ENCODE assay signal across 9 cellular contexts in genomic region chr7:45921699-45922519, GRCh38. TPM values are rescaled to one million over a fixed set of nuclear protein-coding genes. Genes with fewer than 3 reads are reported as not detected.
DNase-seq lines count a peak whose midpoint lies in the region; ATAC-seq, FAIRE-seq and TF ChIP-seq lines count a peak whose summit lies in the region.
"Had no signal": no experiment of that assay in that cellular context is flagged by ENCODE, and none has a peak within 500 bp of the region (broad histone marks: within the 10 kb centered on the region; RNA-seq: fewer than 3 reads in every experiment).

No MANE protein-coding gene starts in this region.

- POLR2A ChIA-PET in OCI-LY7 (lab: Charles Lee) (no interaction called here), HepG2 (lab: Yijun Ruan, JAX) (no interaction called here)

- peaks cover 20% of the 10 kb centered on the region for H3K27me3 ChIP-seq in ACC112 (ENCODE audit: insufficient read depth, low read length)
- peaks cover 3% of the 10 kb centered on the region for H3K27me3 ChIP-seq in GM06990 (replicated peaks; ENCODE audit: control insufficient read depth, insufficient read depth, low read length)
- H3K27me3 ChIP-seq in colonic mucosa = peaks cover 37% of the 10 kb centered on the region
- H3K27me3 ChIP-seq in HepG2 (ENCODE audit: control insufficient read depth in 1 of 2, insufficient read depth in 2 of 2, low read length in 2 of 2) = peaks cover 7 to 55% of the 10 kb centered on the region in 2 experiments; a peak in 4 of 5 replicates
- no peaks in the 10 kb centered on the region for H3K27me3 ChIP-seq in thyroid gland

- no peak overlapping the region for H3K9ac ChIP-seq in colonic mucosa (ENCODE audit: low read depth in 2 of 2, low read length in 2 of 2)
- H3K9ac ChIP-seq in HepG2 (ENCODE audit: insufficient read depth, low read depth, low read length) = no peak overlapping the region

- no peak overlapping the region for H3K27ac ChIP-seq in ACC112 (ENCODE audit: low read depth, low read length)
- no peak overlapping the region for H3K27ac ChIP-seq in OCI-LY7 (ENCODE audit: low read depth, low read length, poor library complexity, severe bottlenecking)
- no peak overlapping the region for H3K27ac ChIP-seq in colonic mucosa
- no peak overlapping the region for H3K27ac ChIP-seq in HepG2 (ENCODE audit: extremely low read length, insufficient read depth, low read length)
- peak overlapping the region in 1 of 3 donors; percentile 18 for H3K27ac ChIP-seq in thyroid gland

- H3K4me3 ChIP-seq in ACC112 (ENCODE audit: low read depth, low read length) (peak overlapping the region; percentile 79), GM06990 (replicated peaks; ENCODE audit: low read depth, low read length) (no peak overlapping the region), OCI-LY7 (ENCODE audit: low read depth, low read length, poor library complexity, severe bottlenecking) (no peak overlapping the region), colonic mucosa (peak overlapping the region; percentile 26), HepG2 (replicated peaks in 1 of 3; ENCODE audit: insufficient read depth in 1 of 3, low read depth in 2 of 3, low read length in 3 of 3) (peak overlapping the region in 1 of 3 experiments; percentile 61; a peak in 1 of 6 replicates), thyroid gland (replicated peaks in 1 of 3) (peak overlapping the region in 1 of 3 donors; percentile 27)

- BruUV-seq in OCI-LY7 (replicated peaks; lab: Mats Ljungman, UMichigan) = no TSS peak
- no TSS peak for BruUV-seq in HepG2 (replicated peaks; lab: Mats Ljungman, UMichigan)

- CTCF ChIA-PET in OCI-LY7 (lab: Charles Lee; ENCODE audit: unreplicated experiment) (no interaction called here), HepG2 (lab: Yijun Ruan, JAX; ENCODE audit: low intra/inter-chr PET ratio, low total read pairs) (interaction anchor here (2.0 to 2.9 kb wide), 4 partner anchors 50 to 1258 kb away, joined by 6 to 52 read pairs (median 10); no protein-coding TSS in a partner anchor)

- no peak for FAIRE-seq in HepG2 (lab: Jason Lieb, UNC)

- no peaks in the 10 kb centered on the region for H3K79me2 ChIP-seq in ACC112 (ENCODE audit: control insufficient read depth, insufficient read depth, low read length, unreplicated experiment)
- no peaks in the 10 kb centered on the region for H3K79me2 ChIP-seq in OCI-LY7 (ENCODE audit: insufficient read depth, low read depth, low read length)
- no peaks in the 10 kb centered on the region for H3K79me2 ChIP-seq in HepG2 (ENCODE audit: insufficient read depth, low read length)

- H3K9me3 ChIP-seq in OCI-LY7 (ENCODE audit: low read length) (no peaks in the 10 kb centered on the region), colonic mucosa (no peaks in the 10 kb centered on the region), HepG2 (ENCODE audit: low read length) (no peaks in the 10 kb centered on the region), thyroid gland (no peaks in the 10 kb centered on the region)

- 37% methylated on average over 36 of the region's 36 CpGs for WGBS in HepG2 (ENCODE audit: low lambda C conversion rate)
- WGBS in thyroid gland, 2 donors = 6 to 9% methylated on average over 34 to 36 of the region's 36 CpGs

- in situ Hi-C loops in HepG2 (cut with HindIII; ENCODE audit: extremely low pct_ligation_motif_present, low pct_unique_long_range_greater_than_20kb) = loop anchor here (5.0 kb wide), 2 partner anchors 430 to 1165 kb away; no protein-coding TSS in a partner anchor

- TF ChIP-seq CTCF in GM06990 (IDR thresholded peaks at IDR 0.05; ENCODE audit: insufficient read depth, low read length, poor library complexity, severe bottlenecking) (peak; percentile 66), OCI-LY7 (conservative IDR thresholded peaks at IDR 0.05; ENCODE audit: low read length) (peak; percentile 69), colonic mucosa (IDR thresholded peaks at IDR 0.05) (peak; percentile 62), HepG2 (CRISPR knock-in tag; IDR thresholded peaks at IDR 0.05) (peak; percentile 80), thyroid gland (IDR thresholded peaks at IDR 0.05) (peak; percentile 23 to 81 (median 66))

- no peaks in the 10 kb centered on the region for H3K36me3 ChIP-seq in ACC112 (ENCODE audit: insufficient read depth, low read length)
- no peaks in the 10 kb centered on the region for H3K36me3 ChIP-seq in GM06990 (ENCODE audit: control insufficient read depth, insufficient read depth, low read length)
- H3K36me3 ChIP-seq in OCI-LY7 (ENCODE audit: insufficient read depth, low read length) = no peaks in the 10 kb centered on the region
- no peaks in the 10 kb centered on the region for H3K36me3 ChIP-seq in colonic mucosa
- no peaks in the 10 kb centered on the region for H3K36me3 ChIP-seq in HepG2 (replicated peaks in 1 of 2; ENCODE audit: control insufficient read depth in 1 of 2, insufficient read depth in 2 of 2, low read length in 2 of 2)
- no peaks in the 10 kb centered on the region for H3K36me3 ChIP-seq in thyroid gland

- TF ChIP-seq POLR2A in HepG2 (IDR thresholded peaks at IDR 0.05; ENCODE audit: insufficient read depth in 1 of 2, low read depth in 2 of 2, low read length in 2 of 2) (no peak), thyroid gland (IDR thresholded peaks at IDR 0.05) (no peak)

- DNase-seq in GM06990 (ENCODE audit: extremely low read depth, insufficient read length) = no peak
- DNase-seq in OCI-LY7 (ENCODE audit: low spot score) = peak; percentile 4
- peak; percentile 59 for DNase-seq in colonic mucosa
- peak; percentile 34 for DNase-seq in HepG2 (ENCODE audit: low spot score)
- DNase-seq in thyroid gland = peak; percentile 58 to 68
- no peak for DNase-seq in NCI-H187 (lab: John Stamatoyannopoulos, UW)

- H3K9me2 ChIP-seq in OCI-LY7 (ENCODE audit: insufficient read depth, low read length) = no peaks in the 10 kb centered on the region

- H4K20me1 ChIP-seq in OCI-LY7 (ENCODE audit: insufficient read depth, low read length) (no peaks in the 10 kb centered on the region), HepG2 (ENCODE audit: insufficient read depth, low read length) (peaks cover 7% of the 10 kb centered on the region; the same call in 1 of the 2 replicates)

- ATAC-seq in HepG2 (no peak), GM21737 (IDR thresholded peaks at IDR 0.05; ENCODE audit: unreplicated experiment) (no peak)

- H3K4me2 ChIP-seq in OCI-LY7 (ENCODE audit: low read length) = no peak overlapping the region
- H3K4me2 ChIP-seq in HepG2 (ENCODE audit: low read depth, low read length) = peak overlapping the region; percentile 50; the same call in 1 of the 2 replicates

- intact Hi-C loops in OCI-LY7 (cut with micrococcal nuclease; ENCODE audit: unreplicated experiment) = loop anchor here (2.0 to 10.0 kb wide), 3 partner anchors 433 to 1313 kb away; no protein-coding TSS in a partner anchor
- intact Hi-C loops in colonic mucosa (cut with DNase I) = no loop called here
- intact Hi-C loops in HepG2 (cut with micrococcal nuclease; ENCODE audit: unreplicated experiment) = loop anchor here (2.0 to 10.0 kb wide), 5 partner anchors 183 to 1259 kb away; no protein-coding TSS in a partner anchor
- intact Hi-C loops in thyroid gland (cut with DNase I) = loop anchor here (5.0 kb wide), 2 partner anchors 1165 to 1255 kb away; no protein-coding TSS in a partner anchor

- H3K4me1 ChIP-seq in ACC112 (ENCODE audit: control insufficient read depth, insufficient read depth, low read length, unreplicated experiment) (peaks cover 22% of the 10 kb centered on the region), OCI-LY7 (ENCODE audit: insufficient read depth, low read length, poor library complexity, severe bottlenecking) (peaks cover 4% of the 10 kb centered on the region), colonic mucosa (no peaks in the 10 kb centered on the region), HepG2 (ENCODE audit: insufficient read depth, low read length) (peaks cover 27% of the 10 kb centered on the region), thyroid gland (peaks cover 14 to 39% of the 10 kb centered on the region in 2 donors)

- TF ChIP-seq EP300 in HepG2 (IDR thresholded peaks at IDR 0.05; ENCODE audit: low read depth in 2 of 2, low read length in 2 of 2) (no peak), HepG2 (CRISPR knock-in tag; IDR thresholded peaks at IDR 0.05; ENCODE audit: borderline replicate concordance) (no peak)

- TF ChIP-seq RAD21 in HepG2 (CRISPR knock-in tag; IDR thresholded peaks at IDR 0.05) = peak; percentile 72

- peak overlapping the region; percentile 46 for H2AFZ ChIP-seq in ACC112 (ENCODE audit: low read length, unreplicated experiment)
- no peak overlapping the region for H2AFZ ChIP-seq in OCI-LY7 (ENCODE audit: low read length)
- no peak overlapping the region for H2AFZ ChIP-seq in HepG2 (ENCODE audit: low read length)

RNA-seq across cellular contexts. Expression of gene IGFBP3, which starts 0.8 kb away (rescaled TPM):
- not detected in 2 replicates for total RNA-seq in OCI-LY7 (2014; rRNA removed; shearing (Covaris generic))
- total RNA-seq in OCI-LY7 (2022) (not detected in 2 replicates), colonic mucosa (10 to 100 TPM; 23.2 to 36.9 TPM), HepG2 (2016; rRNA removed; fragmentation: Illumina TruSeq; extraction: Trizol) (not detected in 2 replicates), thyroid gland (10 to 100 TPM; 37.9 to 95.1 (median 58.7) TPM)
- total RNA-seq in HepG2 (2016; cell fraction: cytosol; rRNA removed; fragmentation: Illumina TruSeq; extraction: Trizol; ENCODE audit: low read depth) = not detected in 2 replicates
- total RNA-seq in HepG2 (2016; cell fraction: insoluble cytoplasmic fraction; rRNA removed; fragmentation: Illumina TruSeq; extraction: Trizol) = 0.04 TPM in 1 of 2 replicates, not detected in the other
- not detected in 2 replicates for total RNA-seq in HepG2 (2016; cell fraction: membrane; rRNA removed; fragmentation: Illumina TruSeq; extraction: Trizol)
- not detected in 2 replicates for total RNA-seq in HepG2 (2016; cell fraction: nucleus; rRNA removed; fragmentation: Illumina TruSeq; extraction: Trizol)
- polyA plus RNA-seq in HepG2 (2011; rRNA removed) = 57.5 and 91.8 TPM in 2 replicates
- 49.1 and 87.6 TPM in 2 replicates for polyA plus RNA-seq in HepG2 (2011; cell fraction: cytosol; rRNA removed)
- 42.3 and 57.8 TPM in 2 replicates for polyA plus RNA-seq in HepG2 (2011; cell fraction: nucleus; rRNA removed)
- polyA plus RNA-seq in HepG2 (2012) = 261 and 275 TPM in 2 replicates
- polyA plus RNA-seq in HepG2 (2016; cell fraction: cytosol; fragmentation: Illumina TruSeq; extraction: Trizol; ENCODE audit: low read depth) = not detected in 2 replicates
- 0.15 TPM in 1 of 2 replicates, not detected in the other for polyA plus RNA-seq in HepG2 (2016; cell fraction: insoluble cytoplasmic fraction; fragmentation: Illumina TruSeq; extraction: Trizol; ENCODE audit: low read depth)
- polyA plus RNA-seq in HepG2 (2016; cell fraction: membrane; fragmentation: Illumina TruSeq; extraction: Trizol; ENCODE audit: low read depth) = not detected in 2 replicates
- polyA plus RNA-seq in HepG2 (2016; cell fraction: nucleus; fragmentation: Illumina TruSeq; extraction: Trizol; ENCODE audit: insufficient read depth, low read depth) = 0.41 TPM in 1 of 2 replicates, not detected in the other
- polyA minus RNA-seq in HepG2 (2011; rRNA and poly(A)+ RNA removed; ENCODE audit: low replicate concordance) = 32.4 and 48.2 TPM in 2 replicates
- polyA minus RNA-seq in HepG2 (2011; cell fraction: cytosol; rRNA and poly(A)+ RNA removed) = 28.6 and 53.0 TPM in 2 replicates
- polyA minus RNA-seq in HepG2 (2011; cell fraction: nucleus; rRNA and poly(A)+ RNA removed) = 15.1 and 33.7 TPM in 2 replicates

RNA-seq across cellular contexts. Expression of gene IGFBP1, which starts 33.6 kb away (rescaled TPM):
- not detected in 2 replicates for total RNA-seq in OCI-LY7 (2014; rRNA removed; shearing (Covaris generic))
- total RNA-seq in OCI-LY7 (2022) = not detected in 2 replicates
- total RNA-seq in colonic mucosa = under 1 TPM in 1 of 2 donors, not detected in 1; 0.49 TPM
- 2.8 and 5.4 TPM in 2 replicates for total RNA-seq in HepG2 (2016; rRNA removed; fragmentation: Illumina TruSeq; extraction: Trizol)
- total RNA-seq in HepG2 (2016; cell fraction: cytosol; rRNA removed; fragmentation: Illumina TruSeq; extraction: Trizol; ENCODE audit: low read depth) = 1.7 and 1.8 TPM in 2 replicates
- total RNA-seq in HepG2 (2016; cell fraction: insoluble cytoplasmic fraction; rRNA removed; fragmentation: Illumina TruSeq; extraction: Trizol) = 2.3 and 4.6 TPM in 2 replicates
- 2.0 and 3.0 TPM in 2 replicates for total RNA-seq in HepG2 (2016; cell fraction: membrane; rRNA removed; fragmentation: Illumina TruSeq; extraction: Trizol)
- total RNA-seq in HepG2 (2016; cell fraction: nucleus; rRNA removed; fragmentation: Illumina TruSeq; extraction: Trizol) = 5.6 and 6.7 TPM in 2 replicates
- 885 and 989 TPM in 2 replicates for polyA plus RNA-seq in HepG2 (2011; rRNA removed)
- polyA plus RNA-seq in HepG2 (2011; cell fraction: cytosol; rRNA removed) = 891 and 942 TPM in 2 replicates
- polyA plus RNA-seq in HepG2 (2011; cell fraction: nucleus; rRNA removed) = 894 and 1,114 TPM in 2 replicates
- polyA plus RNA-seq in HepG2 (2012) = 2,786 and 3,532 TPM in 2 replicates
- polyA plus RNA-seq in HepG2 (2016; cell fraction: cytosol; fragmentation: Illumina TruSeq; extraction: Trizol; ENCODE audit: low read depth) = 2.6 and 3.7 TPM in 2 replicates
- 3.0 and 3.5 TPM in 2 replicates for polyA plus RNA-seq in HepG2 (2016; cell fraction: insoluble cytoplasmic fraction; fragmentation: Illumina TruSeq; extraction: Trizol; ENCODE audit: low read depth)
- 3.3 and 3.5 TPM in 2 replicates for polyA plus RNA-seq in HepG2 (2016; cell fraction: membrane; fragmentation: Illumina TruSeq; extraction: Trizol; ENCODE audit: low read depth)
- polyA plus RNA-seq in HepG2 (2016; cell fraction: nucleus; fragmentation: Illumina TruSeq; extraction: Trizol; ENCODE audit: insufficient read depth, low read depth) = 15.4 and 16.5 TPM in 2 replicates
- polyA minus RNA-seq in HepG2 (2011; rRNA and poly(A)+ RNA removed; ENCODE audit: low replicate concordance) = 0.12 and 335 TPM in 2 replicates
- 850 and 1,063 TPM in 2 replicates for polyA minus RNA-seq in HepG2 (2011; cell fraction: cytosol; rRNA and poly(A)+ RNA removed)
- 152 and 215 TPM in 2 replicates for polyA minus RNA-seq in HepG2 (2011; cell fraction: nucleus; rRNA and poly(A)+ RNA removed)
- not detected for total RNA-seq in thyroid gland

RNA-seq across cellular contexts. Expression of gene CCDC201, which starts 49.0 kb away (rescaled TPM):
- not detected in 2 replicates for total RNA-seq in OCI-LY7 (2014; rRNA removed; shearing (Covaris generic))
- not detected in 2 replicates for total RNA-seq in OCI-LY7 (2022)
- not detected for total RNA-seq in colonic mucosa
- not detected in 2 replicates for total RNA-seq in HepG2 (2016; rRNA removed; fragmentation: Illumina TruSeq; extraction: Trizol)
- not detected in 2 replicates for total RNA-seq in HepG2 (2016; cell fraction: cytosol; rRNA removed; fragmentation: Illumina TruSeq; extraction: Trizol; ENCODE audit: low read depth)
- total RNA-seq in HepG2 (2016; cell fraction: insoluble cytoplasmic fraction; rRNA removed; fragmentation: Illumina TruSeq; extraction: Trizol) = not detected in 2 replicates
- not detected in 2 replicates for total RNA-seq in HepG2 (2016; cell fraction: membrane; rRNA removed; fragmentation: Illumina TruSeq; extraction: Trizol)
- total RNA-seq in HepG2 (2016; cell fraction: nucleus; rRNA removed; fragmentation: Illumina TruSeq; extraction: Trizol) = not detected in 2 replicates
- polyA plus RNA-seq in HepG2 (2011; rRNA removed) = 0.92 and 2.3 TPM in 2 replicates
- 0.56 and 1.3 TPM in 2 replicates for polyA plus RNA-seq in HepG2 (2011; cell fraction: cytosol; rRNA removed)
- 0.79 and 1.6 TPM in 2 replicates for polyA plus RNA-seq in HepG2 (2011; cell fraction: nucleus; rRNA removed)
- polyA plus RNA-seq in HepG2 (2012) = 1.8 and 2.3 TPM in 2 replicates
- polyA plus RNA-seq in HepG2 (2016; cell fraction: cytosol; fragmentation: Illumina TruSeq; extraction: Trizol; ENCODE audit: low read depth) = not detected in 2 replicates
- not detected in 2 replicates for polyA plus RNA-seq in HepG2 (2016; cell fraction: insoluble cytoplasmic fraction; fragmentation: Illumina TruSeq; extraction: Trizol; ENCODE audit: low read depth)
- polyA plus RNA-seq in HepG2 (2016; cell fraction: membrane; fragmentation: Illumina TruSeq; extraction: Trizol; ENCODE audit: low read depth) = not detected in 2 replicates
- not detected in 2 replicates for polyA plus RNA-seq in HepG2 (2016; cell fraction: nucleus; fragmentation: Illumina TruSeq; extraction: Trizol; ENCODE audit: insufficient read depth, low read depth)
- 0.34 TPM in 1 of 2 replicates, not detected in the other for polyA minus RNA-seq in HepG2 (2011; rRNA and poly(A)+ RNA removed; ENCODE audit: low replicate concordance)
- 0.35 and 0.59 TPM in 2 replicates for polyA minus RNA-seq in HepG2 (2011; cell fraction: cytosol; rRNA and poly(A)+ RNA removed)
- 0.26 and 0.75 TPM in 2 replicates for polyA minus RNA-seq in HepG2 (2011; cell fraction: nucleus; rRNA and poly(A)+ RNA removed)
- not detected for total RNA-seq in thyroid gland
- total RNA-seq: pulmonary artery endothelial cell had no signal

Comparison
In these comparisons a context has a peak if more than half of its experiments do, and no peak if none do; other contexts are left out.
1. H3K4me3 ChIP-seq: peak in ACC112 (single experiment) and colonic mucosa (single experiment); none in GM06990 (single experiment) and OCI-LY7 (single experiment).
2. DNase-seq: peak in OCI-LY7 (single experiment), colonic mucosa (single experiment), HepG2 (single experiment) and thyroid gland (2 of 2); none in GM06990 (single experiment) and NCI-H187 (0 of 2).
3. RNA of gene IGFBP3, which starts 0.8 kb away (total RNA-seq): 37.9 to 95.1 TPM in thyroid gland and 23.2 to 36.9 TPM in colonic mucosa; not detected in OCI-LY7 and 0.04 TPM in HepG2; every median in the first group is over 10 times any median in the second.
4. Peak in every context shown above with its lines, with median percentiles within 50 percentile points of each other: CTCF ChIP-seq.